ENCODE assay signal across 20 cellular contexts in genomic region chr16:46986896-46987295, GRCh38.
"Had no signal": no experiment of that assay in that cellular context is flagged by ENCODE, and none has a peak within 500 bp of the region (broad histone marks: within the 10 kb centered on the region; RNA-seq: fewer than 3 reads in every experiment).

No MANE protein-coding gene starts in this region.

- DNase-seq: cortex of kidney; dorsolateral prefrontal cortex; effector CD8-positive, alpha-beta T cell; gastrocnemius medialis; heart right ventricle; islet precursor cell; left lung; lower lobe of right lung; nucleus accumbens; sigmoid colon; stimulated activated CD4-positive, alpha-beta T cell treated with anti-CD3 and anti-CD28 coated beads, Interleukin-2, amount 100 ng/mL, for 24 hours; stimulated activated CD4-positive, alpha-beta T cell treated with anti-CD3 and anti-CD28 coated beads, Interleukin-4, amount 100 ng/mL, for 4 hours; stimulated activated naive B cell treated with anti-CD40 and anti-IgM and Interleukin-4, amounts not matched to agents 10 μg/mL and 1 μg/mL and 100 μg/mL, for 72 hours; stimulated activated naive CD8-positive, alpha-beta T cell treated with anti-CD3 and anti-CD28 coated beads, Interleukin-15, amount 100 ng/mL, for 72 hours; testis had no signal

- H3K4me3 ChIP-seq: dorsolateral prefrontal cortex, gastrocnemius medialis, heart right ventricle, left lung, lower lobe of right lung, neural progenitor cell, sigmoid colon, skin epidermis, testis, tibial nerve had no signal

- ATAC-seq: esophagus mucosa; gastrocnemius medialis; left lung; lower lobe of right lung; natural killer cell treated with Interleukin-12 subunit alpha and Interleukin-12 subunit beta and Interleukin-15 and Interleukin-18, amount 100 ng/mL, for 72 hours; stimulated activated naive B cell treated with anti-CD40 and anti-IgM and Interleukin-4, amounts not matched to agents 10 μg/mL and 1 μg/mL and 100 μg/mL, for 72 hours; stimulated activated naive CD8-positive, alpha-beta T cell treated with anti-CD3 and anti-CD28 coated beads, Interleukin-15, amount 100 ng/mL, for 72 hours had no signal
